ENCODE assay signal across 1 cellular context in the genomic region with DNA sequence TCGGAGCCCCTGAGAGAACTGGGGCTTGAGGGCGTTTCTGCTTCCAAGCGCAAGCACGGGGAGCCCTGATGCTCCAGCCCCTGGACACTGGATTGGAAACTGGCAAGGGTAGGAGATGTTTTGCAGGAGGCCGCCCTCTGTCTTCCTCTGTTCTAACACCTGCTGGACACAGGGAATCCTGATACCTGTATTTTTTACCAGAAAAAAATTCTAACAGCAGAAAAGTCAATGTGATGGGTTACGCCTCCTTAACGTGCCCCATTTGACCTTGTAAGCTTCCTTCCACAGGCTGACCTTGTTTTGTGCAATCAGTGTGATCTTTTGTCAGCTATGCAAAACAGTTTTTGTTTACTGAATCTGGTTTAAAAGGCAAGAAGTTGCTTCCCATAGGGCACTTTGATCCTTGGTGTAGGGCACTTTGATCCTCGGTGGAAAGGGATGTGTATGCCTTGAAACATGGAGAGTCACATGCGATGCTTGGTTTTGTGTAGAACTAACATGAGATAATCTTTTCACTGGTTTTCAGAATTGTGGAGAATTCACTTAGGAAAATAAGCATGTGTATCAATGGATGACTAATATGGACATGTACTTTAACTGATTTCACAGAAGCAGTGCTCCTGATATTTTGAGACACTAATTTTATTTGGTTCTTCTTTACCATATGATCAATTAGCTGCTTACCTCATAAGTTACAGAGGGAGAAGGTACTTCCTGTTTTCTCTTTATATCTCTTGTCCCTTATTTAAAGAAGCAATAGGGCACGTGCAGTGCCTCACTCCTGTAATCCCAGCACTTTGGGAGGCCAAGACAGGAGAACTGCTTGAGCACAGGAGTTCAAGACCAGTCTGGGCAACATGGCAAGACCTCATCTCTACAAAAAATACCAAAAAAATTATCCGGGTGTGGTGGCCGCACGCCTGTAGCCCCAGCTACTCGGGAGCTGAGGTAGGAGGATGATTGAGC.
TF ChIP-seq lines count a peak whose summit lies in the region.

No MANE protein-coding gene starts in this region.

TF ChIP-seq in HEK293, 187 proteins besides CTCF, POLR2A, EP300 and RAD21 (continued from another document):
- TF ChIP-seq ZNF843 (tag by site-specific recombination; IDR thresholded peaks at IDR 0.05) (no peak), KLF10 (tag by site-specific recombination; IDR thresholded peaks at IDR 0.05) (no peak), ZNF341 (tag by site-specific recombination; IDR thresholded peaks at IDR 0.05; ENCODE audit: low read depth) (no peak)
- TF ChIP-seq, protein P1, sequence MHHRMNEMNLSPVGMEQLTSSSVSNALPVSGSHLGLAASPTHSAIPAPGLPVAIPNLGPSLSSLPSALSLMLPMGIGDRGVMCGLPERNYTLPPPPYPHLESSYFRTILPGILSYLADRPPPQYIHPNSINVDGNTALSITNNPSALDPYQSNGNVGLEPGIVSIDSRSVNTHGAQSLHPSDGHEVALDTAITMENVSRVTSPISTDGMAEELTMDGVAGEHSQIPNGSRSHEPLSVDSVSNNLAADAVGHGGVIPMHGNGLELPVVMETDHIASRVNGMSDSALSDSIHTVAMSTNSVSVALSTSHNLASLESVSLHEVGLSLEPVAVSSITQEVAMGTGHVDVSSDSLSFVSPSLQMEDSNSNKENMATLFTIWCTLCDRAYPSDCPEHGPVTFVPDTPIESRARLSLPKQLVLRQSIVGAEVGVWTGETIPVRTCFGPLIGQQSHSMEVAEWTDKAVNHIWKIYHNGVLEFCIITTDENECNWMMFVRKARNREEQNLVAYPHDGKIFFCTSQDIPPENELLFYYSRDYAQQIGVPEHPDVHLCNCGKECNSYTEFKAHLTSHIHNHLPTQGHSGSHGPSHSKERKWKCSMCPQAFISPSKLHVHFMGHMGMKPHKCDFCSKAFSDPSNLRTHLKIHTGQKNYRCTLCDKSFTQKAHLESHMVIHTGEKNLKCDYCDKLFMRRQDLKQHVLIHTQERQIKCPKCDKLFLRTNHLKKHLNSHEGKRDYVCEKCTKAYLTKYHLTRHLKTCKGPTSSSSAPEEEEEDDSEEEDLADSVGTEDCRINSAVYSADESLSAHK (tag by site-specific recombination; IDR thresholded peaks at IDR 0.05), result no peak
